18 cellular contexts compared by ENCODE assay signal in the genomic region with DNA sequence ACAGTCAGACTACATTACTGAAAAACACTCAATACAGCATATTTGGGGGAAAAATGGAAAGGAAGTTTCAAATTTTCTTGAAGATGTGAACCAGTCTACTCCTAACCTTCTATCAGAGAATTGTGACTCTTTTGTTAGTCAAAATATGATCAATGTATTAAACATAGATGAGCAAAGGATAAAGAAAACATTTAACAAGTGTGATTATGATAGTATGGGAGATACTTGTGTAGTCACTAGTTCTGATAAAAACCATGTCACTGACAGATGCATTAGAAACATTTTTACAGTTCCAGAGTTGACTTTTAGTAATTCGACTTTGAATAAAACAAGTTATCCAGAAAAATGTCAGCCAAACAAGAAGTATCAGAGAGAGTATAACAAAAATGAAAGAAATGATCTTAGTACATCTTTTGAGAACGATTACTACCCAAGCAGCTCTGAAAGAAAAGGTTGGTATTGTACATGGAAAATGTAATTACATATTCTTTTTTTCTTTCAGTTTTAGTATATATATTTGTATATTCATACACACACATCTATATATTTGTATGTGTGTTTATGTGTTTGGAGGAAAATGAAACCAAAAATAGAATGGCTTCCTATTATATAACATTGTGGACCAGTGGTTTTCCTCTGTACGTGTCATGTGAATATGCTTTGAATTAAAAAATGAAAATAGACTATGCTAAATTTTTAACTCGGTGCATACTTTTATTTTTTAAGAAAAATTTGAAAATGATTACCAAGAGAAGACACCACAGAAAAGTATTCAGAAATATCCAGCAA.
A peak's percentile ranks its signal among the peaks of the same experiment; 100 is the strongest.
DNase-seq lines count a peak whose midpoint lies in the region; ATAC-seq, FAIRE-seq and TF ChIP-seq lines count a peak whose summit lies in the region.
"Had no signal": no experiment of that assay in that cellular context is flagged by ENCODE, and none has a peak within 500 bp of the region (broad histone marks: within the 10 kb centered on the region; RNA-seq: fewer than 3 reads in every experiment).

No MANE protein-coding gene starts in this region.

- no peaks in the 10 kb centered on the region for H3K27me3 ChIP-seq in PC-9 (ENCODE audit: insufficient read depth, low read depth)
- no peaks in the 10 kb centered on the region for H3K27me3 ChIP-seq in right atrium auricular region
- H3K27me3 ChIP-seq: heart left ventricle had no signal

- H3K9me3 ChIP-seq in PC-9 (ENCODE audit: insufficient read depth, low read depth) (no peaks in the 10 kb centered on the region), right atrium auricular region (peaks cover 0 to 5% of the 10 kb centered on the region in 2 donors)

- TF ChIP-seq CTCF in PC-9 (conservative IDR thresholded peaks at IDR 0.05) (no peak), right atrium auricular region (IDR thresholded peaks at IDR 0.05) (no peak)

- no peak for ATAC-seq in HG03045 (IDR thresholded peaks at IDR 0.05; ENCODE audit: unreplicated experiment)
- ATAC-seq in HG02642 (IDR thresholded peaks at IDR 0.05; ENCODE audit: poor library complexity, unreplicated experiment): no peak
- ATAC-seq: heart left ventricle, PC-3 had no signal

- H4K20me1 ChIP-seq in PC-9 (ENCODE audit: insufficient read depth): no peaks in the 10 kb centered on the region

- H3K27ac ChIP-seq in PC-9 (no peak overlapping the region), right atrium auricular region (no peak overlapping the region)
- H3K27ac ChIP-seq: epithelial cell of prostate had no signal

- DNase-seq in CD1c-positive myeloid dendritic cell (ENCODE audit: extremely low spot score) (peak; percentile 6), GM19239 (ENCODE audit: insufficient read length, low spot score) (no peak), PC-9 (no peak), fibroblast of peridontal ligament (ENCODE audit: extremely low read depth) (peak; percentile 4), right atrium auricular region (ENCODE audit: low spot score) (no peak)
- DNase-seq: activated CD4-positive, CD25-positive, alpha-beta regulatory T cell; C1 segment of cervical spinal cord; caudate nucleus; heart left ventricle; HFFc6; NCI-H1417; NCI-H226; PC-3; stimulated activated CD4-positive, alpha-beta T cell treated with anti-CD3 and anti-CD28 coated beads, Interleukin-2, amount 100 ng/mL, for 24 hours had no signal

- intact Hi-C loops in PC-9 (cut with micrococcal nuclease; ENCODE audit: unreplicated experiment): no loop called here

- H3K4me1 ChIP-seq in PC-9 (replicated peaks; ENCODE audit: insufficient read depth): no peaks in the 10 kb centered on the region
- H3K4me1 ChIP-seq in right atrium auricular region: no peaks in the 10 kb centered on the region
- H3K4me1 ChIP-seq: heart left ventricle had no signal

- BruUV-seq in PC-9 (replicated peaks; lab: Mats Ljungman, UMichigan): no TSS peak

- H3F3A ChIP-seq in PC-9 (ENCODE audit: insufficient read depth, low read depth): no peaks in the 10 kb centered on the region

- peak; percentile 40 for FAIRE-seq in GM19239 (lab: Jason Lieb, UNC)
- FAIRE-seq: G401.6 had no signal

- H3K4me2 ChIP-seq in PC-9: no peak overlapping the region

- H3K4me3 ChIP-seq in PC-9 (no peak overlapping the region), right atrium auricular region (no peak overlapping the region)

- POLR2A ChIA-PET in PC-9 (lab: Charles Lee; ENCODE audit: unreplicated experiment): no interaction called here

- no peaks in the 10 kb centered on the region for H3K79me2 ChIP-seq in PC-9 (ENCODE audit: low read depth)

- H3K36me3 ChIP-seq in PC-9 (ENCODE audit: low read depth) (no peaks in the 10 kb centered on the region), right atrium auricular region (no peaks in the 10 kb centered on the region)
- H3K36me3 ChIP-seq: heart left ventricle had no signal

- peak overlapping the region; percentile 68; the same call in 1 of the 2 replicates for H2AFZ ChIP-seq in PC-9

- no peaks in the 10 kb centered on the region for H3K9me2 ChIP-seq in PC-9 (ENCODE audit: insufficient read depth)

- CTCF ChIA-PET in PC-9 (lab: Charles Lee): no interaction called here

Comparison
In these comparisons a context has a peak if more than half of its experiments do, and no peak if none do; other contexts are left out.
1. DNase-seq: peak in CD1c-positive myeloid dendritic cell (single experiment) and fibroblast of peridontal ligament (single experiment); none in GM19239 (single experiment), PC-9 (0 of 2) and right atrium auricular region (single experiment).